ENCODE assay signal across 18 cellular contexts in the genomic region with DNA sequence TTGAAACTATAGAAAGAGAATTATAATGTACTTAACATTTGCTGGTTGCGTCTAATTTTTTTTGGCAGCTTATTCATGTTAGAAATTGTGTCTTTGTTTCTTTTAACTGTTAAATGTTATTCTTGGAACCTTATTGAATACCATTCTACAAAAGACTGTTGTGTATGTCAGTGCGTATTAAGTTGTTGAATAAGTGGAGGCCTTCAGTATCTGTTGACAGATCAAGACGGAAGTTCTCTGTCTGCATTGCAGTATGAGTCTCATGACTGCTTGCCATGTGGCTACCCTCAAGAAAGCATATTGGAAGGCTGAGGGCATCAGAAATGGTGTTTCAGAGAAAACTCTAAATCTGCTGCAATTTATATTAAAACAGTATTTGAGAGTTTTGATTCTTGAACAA. TPM values are rescaled to one million over a fixed set of nuclear protein-coding genes. Genes with fewer than 3 reads are reported as not detected.
DNase-seq lines count a peak whose midpoint lies in the region; ATAC-seq and TF ChIP-seq lines count a peak whose summit lies in the region.
"Had no signal": no experiment of that assay in that cellular context is flagged by ENCODE, and none has a peak within 500 bp of the region (broad histone marks: within the 10 kb centered on the region; RNA-seq: fewer than 3 reads in every experiment).

No MANE protein-coding gene starts in this region.

- no peak overlapping the region for H3K23ac ChIP-seq in mesenchymal stem cell (ENCODE audit: low read length in 2 of 2)

- no peak overlapping the region for H3K18ac ChIP-seq in mesenchymal stem cell (ENCODE audit: low read depth in 1 of 2, low read length in 2 of 2)

- H3K9me3 Mint-ChIP-seq in chondrocyte (ENCODE audit: low read depth) (no peaks in the 10 kb centered on the region), endothelial cell (ENCODE audit: unreplicated experiment) (no peaks in the 10 kb centered on the region)
- H3K9me3 Mint-ChIP-seq: CD8-positive, alpha-beta memory T cell; GM23338 had no signal

- H2BK5ac ChIP-seq in mesenchymal stem cell (ENCODE audit: low read depth, low read length, poor library complexity, severe bottlenecking): no peak overlapping the region

- no peak overlapping the region for H2BK120ac ChIP-seq in mesenchymal stem cell (ENCODE audit: low read depth, low read length)

- H3K4me3 ChIP-seq in fibroblast of the aortic adventitia (ENCODE audit: low read depth, low read length): no peak overlapping the region
- no peak overlapping the region for H3K4me3 ChIP-seq in thoracic aorta
- no peak overlapping the region for H3K4me3 ChIP-seq in mesenchymal stem cell (ENCODE audit: insufficient read depth in 1 of 2, low read depth in 1 of 2, low read length in 2 of 2)
- H3K4me3 ChIP-seq: BLaER1 treated with 17β-estradiol and CSF1 and Interleukin-3, amounts not matched to agents 10 nM and 100 nM; GM23338 had no signal

- H3K9me3 ChIP-seq in thoracic aorta: no peaks in the 10 kb centered on the region
- no peaks in the 10 kb centered on the region for H3K9me3 ChIP-seq in mesenchymal stem cell (ENCODE audit: control insufficient read depth, low read length)
- H3K9me3 ChIP-seq: BLaER1 treated with 17β-estradiol and CSF1 and Interleukin-3, amounts not matched to agents 10 nM and 100 nM had no signal

- no peak overlapping the region for H4K8ac ChIP-seq in mesenchymal stem cell (ENCODE audit: low read length)

- H3K36me3 Mint-ChIP-seq in chondrocyte (ENCODE audit: low read depth) (peaks cover 27% of the 10 kb centered on the region), endothelial cell (ENCODE audit: low read depth, unreplicated experiment) (peaks cover 16% of the 10 kb centered on the region)

- 97% methylated on average over 2 of the region's 3 CpGs for WGBS in mesenchymal stem cell

- no peak overlapping the region for H2AK5ac ChIP-seq in mesenchymal stem cell (ENCODE audit: low read length, severe bottlenecking)

- DNase-seq in SK-MEL-5 (ENCODE audit: low read depth, low spot score) (peak; percentile 94), chondrocyte (ENCODE audit: low spot score) (no peak), fibroblast of the aortic adventitia (ENCODE audit: low read depth) (peak; percentile 43), thoracic aorta (ENCODE audit: low spot score) (no peak), endothelial cell (ENCODE audit: low spot score) (no peak), mesenchymal stem cell (no peak)
- DNase-seq: CD8-positive, alpha-beta memory T cell; DMS79; HCEC 1CT; KG1; MV-4-11; NCI-H187; NCI-H226; NCI-H524; SHP77 had no signal

- H3K27me3 ChIP-seq in thoracic aorta (replicated peaks; ENCODE audit: insufficient read depth) (no peaks in the 10 kb centered on the region), mesenchymal stem cell (ENCODE audit: control insufficient read depth in 1 of 2, insufficient read depth in 1 of 2, low read length in 2 of 2) (no peaks in the 10 kb centered on the region)
- H3K27me3 ChIP-seq: BLaER1 treated with 17β-estradiol and CSF1 and Interleukin-3, amounts not matched to agents 10 nM and 100 nM had no signal

- in situ Hi-C loops in SK-MEL-5 (cut with HindIII; ENCODE audit: low pct_unique_long_range_greater_than_20kb, low sequenced_read_pairs): no loop called here

- H3K27ac ChIP-seq in thoracic aorta (peak overlapping the region; percentile 31 to 98), mesenchymal stem cell (ENCODE audit: low read length, poor library complexity, severe bottlenecking) (no peak overlapping the region)
- H3K27ac ChIP-seq: BLaER1 treated with 17β-estradiol and CSF1 and Interleukin-3, amounts not matched to agents 10 nM and 100 nM had no signal

- H3K4me1 ChIP-seq in thoracic aorta (ENCODE audit: control insufficient read depth in 1 of 2, low read depth in 2 of 2) (peaks cover 21 to 63% of the 10 kb centered on the region in 2 donors), mesenchymal stem cell (ENCODE audit: control insufficient read depth, insufficient read depth, low read depth, low read length) (peaks cover 2% of the 10 kb centered on the region)

- no peak overlapping the region for H3K4me2 ChIP-seq in mesenchymal stem cell (ENCODE audit: low read length, poor library complexity, severe bottlenecking)
- H3K4me2 ChIP-seq: BLaER1 treated with 17β-estradiol and CSF1 and Interleukin-3, amounts not matched to agents 10 nM and 100 nM; GM23338 had no signal

- H3K14ac ChIP-seq in mesenchymal stem cell (ENCODE audit: low read length in 2 of 2): no peak overlapping the region

- H3K4ac ChIP-seq in mesenchymal stem cell (ENCODE audit: low read depth in 1 of 2, low read length in 2 of 2): no peak overlapping the region

- H2AFZ ChIP-seq in mesenchymal stem cell (ENCODE audit: low read depth, low read length): no peak overlapping the region
- H2AFZ ChIP-seq: GM23338 had no signal

- no peak overlapping the region for H3K9ac ChIP-seq in mesenchymal stem cell (ENCODE audit: low read length)
- H3K9ac ChIP-seq: BLaER1 treated with 17β-estradiol and CSF1 and Interleukin-3, amounts not matched to agents 10 nM and 100 nM had no signal

- H3K79me1 ChIP-seq in mesenchymal stem cell (replicated peaks; ENCODE audit: low read length, poor library complexity, severe bottlenecking): peaks cover 12% of the 10 kb centered on the region

- no peak for ATAC-seq in thoracic aorta (ENCODE audit: insufficient number of reproducible peaks, low FRiP score, low read depth)
- no peak for ATAC-seq in activated CD4-positive, CD25-positive, alpha-beta regulatory T cell treated with anti-CD3 and anti-CD28 coated beads, Interleukin-2, amount 50 U/mL, for 24 hours
- ATAC-seq: GM23338 had no signal

- H2BK12ac ChIP-seq in mesenchymal stem cell (ENCODE audit: low read length in 2 of 2): no peak overlapping the region

- no peak overlapping the region for H2BK15ac ChIP-seq in mesenchymal stem cell (ENCODE audit: low read depth, poor library complexity, severe bottlenecking)

- H3K27me3 Mint-ChIP-seq in chondrocyte (ENCODE audit: low read depth): no peaks in the 10 kb centered on the region
- peaks cover 3% of the 10 kb centered on the region for H3K27me3 Mint-ChIP-seq in endothelial cell (ENCODE audit: unreplicated experiment)
- H3K27me3 Mint-ChIP-seq: CD8-positive, alpha-beta memory T cell had no signal

- H3K4me1 Mint-ChIP-seq in chondrocyte (ENCODE audit: low read depth): peaks cover 47% of the 10 kb centered on the region
- no peaks in the 10 kb centered on the region for H3K4me1 Mint-ChIP-seq in endothelial cell (ENCODE audit: unreplicated experiment)
- H3K4me1 Mint-ChIP-seq: GM23338 had no signal

- TF ChIP-seq CTCF in chondrocyte (IDR thresholded peaks at IDR 0.05) (no peak), fibroblast of the aortic adventitia (IDR thresholded peaks at IDR 0.05; ENCODE audit: insufficient read depth, low read length) (no peak), thoracic aorta (IDR thresholded peaks at IDR 0.05) (no peak), endothelial cell (IDR thresholded peaks at IDR 0.05; ENCODE audit: unreplicated experiment) (no peak)

- H3K36me3 ChIP-seq in thoracic aorta: peaks cover 37% of the 10 kb centered on the region
- H3K36me3 ChIP-seq in mesenchymal stem cell (ENCODE audit: control insufficient read depth in 1 of 2, insufficient read depth in 2 of 2, low read depth in 1 of 2, low read length in 2 of 2): peaks cover 50 to 76% of the 10 kb centered on the region in 2 experiments

- H4K91ac ChIP-seq in mesenchymal stem cell (ENCODE audit: low read length): no peak overlapping the region

- H3K27ac Mint-ChIP-seq in chondrocyte (ENCODE audit: unreplicated experiment) (peak overlapping the region; percentile 87), endothelial cell (ENCODE audit: unreplicated experiment) (no peak overlapping the region)
- H3K27ac Mint-ChIP-seq: CD8-positive, alpha-beta memory T cell; GM23338 had no signal

- H3K4me3 Mint-ChIP-seq in chondrocyte (ENCODE audit: unreplicated experiment) (no peak overlapping the region), endothelial cell (ENCODE audit: unreplicated experiment) (no peak overlapping the region)
- H3K4me3 Mint-ChIP-seq: CD8-positive, alpha-beta memory T cell; GM23338 had no signal

RNA-seq across cellular contexts. Expression of a gene that starts 8.5 kb away (rescaled TPM):
- 298 and 299 TPM in 2 replicates for total RNA-seq in SK-MEL-5 (2014; rRNA removed; shearing (Covaris generic))
- polyA plus RNA-seq in SK-MEL-5 (2015; cell fraction: cytosol; rRNA removed): 180 and 195 TPM in 2 replicates
- polyA plus RNA-seq in SK-MEL-5 (2015; cell fraction: nucleus; rRNA removed): 64.0 and 92.4 TPM in 2 replicates
- total RNA-seq in chondrocyte (81.2 to 103 TPM (median 94.6 TPM) in 3 replicates), fibroblast of the aortic adventitia (ENCODE audit: low replicate concordance) (46.9 and 123 TPM in 2 replicates), thoracic aorta (100 to 1,000 TPM; 105 to 107 TPM), endothelial cell (ENCODE audit: unreplicated experiment) (93.5 TPM)
- 80.7 TPM for polyA plus RNA-seq in mesenchymal stem cell (2013, experiment 1 of 2)
- 81.9 TPM for polyA plus RNA-seq in mesenchymal stem cell (2013, experiment 2 of 2)

RNA-seq across cellular contexts. Expression of a gene that starts 32.5 kb away (rescaled TPM):
- 17.5 and 18.6 TPM in 2 replicates for total RNA-seq in SK-MEL-5 (2014; rRNA removed; shearing (Covaris generic))
- 25.1 and 28.6 TPM in 2 replicates for polyA plus RNA-seq in SK-MEL-5 (2015; cell fraction: cytosol; rRNA removed)
- 3.8 and 4.0 TPM in 2 replicates for polyA plus RNA-seq in SK-MEL-5 (2015; cell fraction: nucleus; rRNA removed)
- total RNA-seq in chondrocyte: 6.6 to 8.7 TPM (median 8.6 TPM) in 3 replicates
- 6.7 and 8.0 TPM in 2 replicates for total RNA-seq in fibroblast of the aortic adventitia (ENCODE audit: low replicate concordance)
- total RNA-seq in thoracic aorta: 10 to 100 TPM in 1 of 2 donors, 1 to 10 TPM in 1; 6.2 to 12.8 TPM
- 10.3 TPM for total RNA-seq in endothelial cell (ENCODE audit: unreplicated experiment)
- polyA plus RNA-seq in mesenchymal stem cell (2013, experiment 1 of 2): 6.0 TPM
- 5.9 TPM for polyA plus RNA-seq in mesenchymal stem cell (2013, experiment 2 of 2)

RNA-seq across cellular contexts. Expression of a gene that starts 44.8 kb away (rescaled TPM):
- 4.7 and 10.8 TPM in 2 replicates for total RNA-seq in SK-MEL-5 (2014; rRNA removed; shearing (Covaris generic))
- 3.1 and 4.2 TPM in 2 replicates for polyA plus RNA-seq in SK-MEL-5 (2015; cell fraction: cytosol; rRNA removed)
- polyA plus RNA-seq in SK-MEL-5 (2015; cell fraction: nucleus; rRNA removed): 1.2 and 2.5 TPM in 2 replicates
- 32.8 to 45.9 TPM (median 41.6 TPM) in 3 replicates for total RNA-seq in chondrocyte
- 3.6 and 21.8 TPM in 2 replicates for total RNA-seq in fibroblast of the aortic adventitia (ENCODE audit: low replicate concordance)
- total RNA-seq in thoracic aorta: 100 to 1,000 TPM; 110 to 175 TPM
- 17.6 TPM for total RNA-seq in endothelial cell (ENCODE audit: unreplicated experiment)
- 6.3 TPM for polyA plus RNA-seq in mesenchymal stem cell (2013, experiment 1 of 2)
- polyA plus RNA-seq in mesenchymal stem cell (2013, experiment 2 of 2): 5.7 TPM
- polyA plus RNA-seq: CD8-positive, alpha-beta memory T cell had no signal

Comparison
In these comparisons a context has a peak if more than half of its experiments do, and no peak if none do; other contexts are left out.
1. DNase-seq: peak in SK-MEL-5 (single experiment) and fibroblast of the aortic adventitia (single experiment); none in chondrocyte (single experiment), thoracic aorta (single experiment), endothelial cell (single experiment) and mesenchymal stem cell (single experiment).